In the genomic region with DNA sequence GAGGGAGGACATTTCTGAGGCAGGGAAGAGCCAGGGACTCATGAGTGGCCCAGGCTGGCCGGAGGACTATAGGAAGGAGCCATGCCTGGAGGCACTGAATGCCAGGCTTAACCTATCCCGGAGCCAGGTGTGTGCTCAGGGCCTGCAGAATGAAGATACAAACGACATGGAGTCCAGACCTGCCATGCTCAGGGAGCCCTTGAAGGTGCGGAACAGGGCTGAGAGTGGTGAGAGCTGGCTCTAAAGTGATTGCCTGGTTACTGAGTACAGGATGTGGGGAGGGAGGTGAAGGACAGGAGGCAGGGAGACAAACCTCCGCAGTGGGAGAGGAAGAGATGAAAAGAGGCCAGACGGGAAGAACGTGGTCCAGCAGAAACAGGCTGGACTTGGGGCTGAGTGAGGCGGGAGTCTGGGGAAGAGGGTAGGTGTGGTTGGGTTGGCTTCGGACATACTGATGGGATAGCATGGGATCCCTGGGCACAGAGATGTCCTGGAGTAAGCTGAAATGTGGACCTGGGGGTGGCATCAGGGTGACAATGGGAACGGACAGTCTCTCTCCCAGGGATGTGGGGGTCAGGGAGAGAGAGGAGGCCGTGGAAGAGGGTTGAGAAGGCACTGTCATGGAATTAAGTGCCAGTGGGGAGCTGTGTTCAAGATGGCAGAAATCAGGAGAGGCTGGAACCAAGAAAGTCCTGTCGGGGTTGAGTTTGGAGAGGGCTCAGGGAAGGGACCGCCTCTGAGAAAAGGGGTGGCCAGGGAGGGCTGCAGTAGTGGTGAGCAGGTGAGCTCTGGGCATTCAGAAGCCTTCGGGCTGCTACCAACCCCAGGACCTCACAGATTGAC, we compare ENCODE assay signal across 8 cellular contexts. TPM values are rescaled to one million over a fixed set of nuclear protein-coding genes. Genes with fewer than 3 reads are reported as not detected.
DNase-seq lines count a peak whose midpoint lies in the region; ATAC-seq and TF ChIP-seq lines count a peak whose summit lies in the region.

No MANE protein-coding gene starts in this region.

- H3K4me2 ChIP-seq in mammary epithelial cell (ENCODE audit: insufficient read depth, low read depth, low read length), result peak overlapping the region; percentile 99

- peaks cover 32% of the 10 kb centered on the region for H3K79me2 ChIP-seq in mammary epithelial cell (ENCODE audit: insufficient read depth, low read length)

- H4K20me1 ChIP-seq in mammary epithelial cell (ENCODE audit: insufficient read depth, low read length), result no peaks in the 10 kb centered on the region

- BruUV-seq in mammary epithelial cell (replicated peaks; lab: Mats Ljungman, UMichigan), result no TSS peak

- H3K27ac ChIP-seq in mammary epithelial cell (ENCODE audit: insufficient read depth, low read depth, low read length), result peak overlapping the region; percentile 57
- peak overlapping the region; percentile 86 to 98 for H3K27ac ChIP-seq in mucosa of rectum (ENCODE audit: low read depth in 2 of 2, low read length in 2 of 2)

- CTCF ChIA-PET in mammary epithelial cell (lab: Charles Lee; ENCODE audit: low non-redundant PET), result interaction anchor here (0.8 kb wide), 1 partner anchor 233 kb away, joined by 4 read pairs; no protein-coding TSS in a partner anchor

- ATAC-seq in GM21619 (IDR thresholded peaks at IDR 0.05; ENCODE audit: unreplicated experiment) (no peak), GM18907 (IDR thresholded peaks at IDR 0.05; ENCODE audit: unreplicated experiment) (no peak)

- intact Hi-C loops in mammary epithelial cell (cut with micrococcal nuclease), result loop anchor here (1.0 kb wide), 2 partner anchors 20 to 30 kb away; no protein-coding TSS in a partner anchor

- in situ Hi-C loops in mammary epithelial cell (cut with MboI; ENCODE audit: low sequenced_read_pairs in 2 of 2), result no loop called here

- H3K9me3 ChIP-seq in mammary epithelial cell (replicated peaks; ENCODE audit: insufficient read depth, low read length), result no peaks in the 10 kb centered on the region
- no peaks in the 10 kb centered on the region for H3K9me3 ChIP-seq in mucosa of rectum (ENCODE audit: control insufficient read depth in 2 of 2, low read length in 2 of 2)

- no peak for TF ChIP-seq CTCF in AG09309 (IDR thresholded peaks at IDR 0.05; ENCODE audit: control insufficient read depth, insufficient read depth, low read depth, low read length, missing control alignments)
- no peak for TF ChIP-seq CTCF in LNCaP clone FGC (IDR thresholded peaks at IDR 0.05; ENCODE audit: control insufficient read depth, extremely low read depth, insufficient read depth)
- TF ChIP-seq CTCF in mammary epithelial cell (conservative IDR thresholded peaks at IDR 0.05 in 1 of 2, IDR thresholded peaks at IDR 0.05 in 1 of 2; ENCODE audit: extremely low read depth in 1 of 2, insufficient read depth in 1 of 2, low read depth in 1 of 2, low read length in 2 of 2), result no peak

- WGBS in mammary epithelial cell (ENCODE audit: low coverage, missing lambda C conversion rate), result 92% methylated on average over 12 of the region's 14 CpGs

- no peaks in the 10 kb centered on the region for H3K27me3 ChIP-seq in mammary epithelial cell (ENCODE audit: insufficient read depth, low read length)
- H3K27me3 ChIP-seq in mucosa of rectum (ENCODE audit: control insufficient read depth in 2 of 2, insufficient read depth in 2 of 2, low read length in 2 of 2), result no peaks in the 10 kb centered on the region

- H3K4me3 ChIP-seq in AG09309 (ENCODE audit: control insufficient read depth, low read depth, low read length) (peak overlapping the region; percentile 73; the same call in 1 of the 2 replicates), LNCaP clone FGC (ENCODE audit: low read depth, low read length) (peak overlapping the region; percentile 78), mammary epithelial cell (replicated peaks in 1 of 3; ENCODE audit: insufficient read depth in 1 of 3, low read depth in 2 of 3, low read length in 3 of 3) (no peak overlapping the region), mucosa of rectum (ENCODE audit: low read length in 2 of 2) (peak overlapping the region; percentile 72 to 78)

- H3K36me3 ChIP-seq in mammary epithelial cell (ENCODE audit: insufficient read depth, low read length), result peaks cover 11% of the 10 kb centered on the region
- H3K36me3 ChIP-seq in mucosa of rectum (ENCODE audit: control insufficient read depth in 2 of 2, insufficient read depth in 2 of 2, low read length in 2 of 2), result peaks cover 31 to 45% of the 10 kb centered on the region in 2 donors

- H2AFZ ChIP-seq in mammary epithelial cell (ENCODE audit: low read depth, low read length), result peak overlapping the region; percentile 40

- DNase-seq in AG09309 (ENCODE audit: low read depth) (no peak), LNCaP clone FGC (ENCODE audit: low read depth) (no peak), mammary epithelial cell (no peak), NCI-H2171 (lab: John Stamatoyannopoulos, UW) (no peak), hepatic stellate cell (ENCODE audit: low spot score) (no peak)

- dilution Hi-C loops in mammary epithelial cell (cut with HindIII; ENCODE audit: low sequenced_read_pairs), result no loop called here

- H3K9ac ChIP-seq in mammary epithelial cell (ENCODE audit: insufficient read depth, low read length) (peak overlapping the region; percentile 17), mucosa of rectum (ENCODE audit: low read depth in 1 of 2, low read length in 2 of 2) (peak overlapping the region; percentile 69 to 83)

- H3K4me1 ChIP-seq in mammary epithelial cell (ENCODE audit: insufficient read depth, low read length) (peaks cover 23% of the 10 kb centered on the region), mucosa of rectum (ENCODE audit: control insufficient read depth in 2 of 2, insufficient read depth in 2 of 2, low read length in 2 of 2) (peaks cover 21 to 32% of the 10 kb centered on the region in 2 donors)

RNA-seq across cellular contexts. Expression of a gene that starts 1.5 kb away (rescaled TPM):
- total RNA-seq in mammary epithelial cell, result 10 to 100 TPM; 25.7 to 56.7 TPM
- 29.0 TPM for polyA plus RNA-seq in mammary epithelial cell
- polyA minus RNA-seq in mammary epithelial cell, result 34.7 TPM

RNA-seq across cellular contexts. Expression of a gene that starts 15.8 kb away (rescaled TPM):
- total RNA-seq in mammary epithelial cell, result 10 to 100 TPM; 47.0 to 86.9 TPM
- 34.8 TPM for polyA plus RNA-seq in mammary epithelial cell
- polyA minus RNA-seq in mammary epithelial cell, result 21.2 TPM

RNA-seq across cellular contexts. Expression of a gene that starts 21.3 kb away (rescaled TPM):
- total RNA-seq in mammary epithelial cell, result 10 to 100 TPM; 31.7 to 55.4 TPM
- polyA plus RNA-seq in mammary epithelial cell, result 37.8 TPM
- polyA minus RNA-seq in mammary epithelial cell, result 81.3 TPM

Comparison
In these comparisons a context has a peak if more than half of its experiments do, and no peak if none do; other contexts are left out.
1. H3K4me3 ChIP-seq: peak in AG09309 (single experiment), LNCaP clone FGC (single experiment) and mucosa of rectum (2 of 2); none in mammary epithelial cell (0 of 3).